Comparison of ENCODE assay signal across 24 cellular contexts in the genomic region with DNA sequence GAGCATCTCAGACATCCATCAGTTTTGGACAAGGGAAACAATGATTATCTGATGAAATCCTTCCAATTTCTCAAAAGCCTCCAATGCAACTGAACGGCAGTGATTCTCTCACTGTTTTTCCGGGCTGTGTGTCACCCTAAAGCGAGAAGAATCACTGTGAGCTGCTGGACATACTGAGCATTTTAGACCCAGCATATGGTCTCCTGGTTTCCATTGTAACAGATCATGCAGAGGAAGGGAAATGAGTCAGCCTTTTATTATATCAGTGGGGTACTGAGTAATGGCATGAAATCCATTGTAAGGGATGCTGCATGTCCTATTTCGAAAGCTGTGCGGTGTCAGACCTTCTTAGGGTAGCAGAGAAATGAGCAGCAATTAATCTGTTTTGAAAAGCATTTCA.
DNase-seq lines count a peak whose midpoint lies in the region; ATAC-seq and TF ChIP-seq lines count a peak whose summit lies in the region.
"Had no signal": no experiment of that assay in that cellular context is flagged by ENCODE, and none has a peak within 500 bp of the region (broad histone marks: within the 10 kb centered on the region; RNA-seq: fewer than 3 reads in every experiment).

No MANE protein-coding gene starts in this region.

- no peak overlapping the region for H4K8ac ChIP-seq in neuronal stem cell (ENCODE audit: low read depth, low read length)

- WGBS in neuronal stem cell (ENCODE audit: extremely low coverage in 2 of 2, insufficient read length in 2 of 2, insufficient replicate concordance in 1 of 2), 2 donors: no CpG with 5 or more reads among the region's 5 CpGs

- no peak overlapping the region for H3K9ac ChIP-seq in neuronal stem cell (ENCODE audit: low read depth, low read length, poor library complexity)

- H2AFZ ChIP-seq in neuronal stem cell (ENCODE audit: low read length): peak overlapping the region; percentile 67

- H3K4me2 ChIP-seq in neuronal stem cell (ENCODE audit: insufficient read depth, low read length, poor library complexity, severe bottlenecking): no peak overlapping the region

- H2BK15ac ChIP-seq in neuronal stem cell (ENCODE audit: low read length): no peak overlapping the region

- DNase-seq in H4 (ENCODE audit: low spot score): peak; percentile 31
- peak; percentile 3 for DNase-seq in NOMO-1 treated with dmso at 0.1 percent for 144 hours (lab: John Stamatoyannopoulos, UW; ENCODE audit: unreplicated experiment)
- DNase-seq in epithelial cell of proximal tubule (ENCODE audit: low read depth): peak; percentile 20
- DNase-seq in neuronal stem cell (ENCODE audit: low spot score): no peak
- no peak for DNase-seq in medulla oblongata (ENCODE audit: extremely low spot score)
- DNase-seq in HT-29 (ENCODE audit: low spot score): no peak
- no peak for DNase-seq in OCI-M1 (lab: John Stamatoyannopoulos, UW)
- DNase-seq: activated CD4-positive, alpha-beta T cell treated with anti-CD3 and anti-CD28 coated beads, Interleukin-2, amount 50 U/mL, for 48 hours; activated naive CD4-positive, alpha-beta T cell treated with anti-CD3 and anti-CD28 coated beads for 36 hours; activated T-cell treated with anti-CD3 and anti-CD28 coated beads for 4 hours; anterior cingulate cortex; CD4-positive, alpha-beta T cell; midbrain; NCI-H2029 treated with DMSO at 0.1 percent for 48 hours; nephron progenitor cell; SHP77 treated with DMSO at 0.1 percent for 48 hours; stimulated activated CD8-positive, alpha-beta memory T cell treated with anti-CD3 and anti-CD28 coated beads, Interleukin-4, amount 100 ng/mL, for 48 hours; T-helper 17 cell had no signal

- H3K4me3 ChIP-seq in epithelial cell of proximal tubule (ENCODE audit: low read depth, low read length) (no peak overlapping the region), neuronal stem cell (ENCODE audit: low read length in 2 of 2) (peak overlapping the region in 1 of 2 donors; percentile 0)
- H3K4me3 ChIP-seq: coronary artery, gastroesophageal sphincter, GM12878, HAP-1 had no signal

- H3K27me3 ChIP-seq in neuronal stem cell (ENCODE audit: control insufficient read depth in 3 of 3, insufficient read depth in 3 of 3, low read depth in 1 of 3, low read length in 3 of 3): no peaks in the 10 kb centered on the region
- H3K27me3 ChIP-seq: gastroesophageal sphincter had no signal

- no peak overlapping the region for H3K18ac ChIP-seq in neuronal stem cell (ENCODE audit: low read length)

- no peaks in the 10 kb centered on the region for H3K36me3 ChIP-seq in neuronal stem cell (replicated peaks in 1 of 2; ENCODE audit: control insufficient read depth in 2 of 2, insufficient read depth in 2 of 2, low read length in 2 of 2)
- H3K36me3 ChIP-seq: gastroesophageal sphincter, HAP-1 had no signal

- no peak for TF ChIP-seq CTCF in epithelial cell of proximal tubule (conservative IDR thresholded peaks at IDR 0.05; ENCODE audit: low read depth, low read length)

- H3K23ac ChIP-seq in neuronal stem cell (ENCODE audit: low read depth, low read length, poor library complexity): no peak overlapping the region

- no peak overlapping the region for H2BK12ac ChIP-seq in neuronal stem cell (ENCODE audit: low read length)

- no peaks in the 10 kb centered on the region for H3K9me3 ChIP-seq in neuronal stem cell (replicated peaks in 1 of 2; ENCODE audit: control insufficient read depth in 2 of 2, insufficient read depth in 1 of 2, low read depth in 1 of 2, low read length in 2 of 2)
- H3K9me3 ChIP-seq: gastroesophageal sphincter, HAP-1 had no signal

- ATAC-seq in GM21390 (IDR thresholded peaks at IDR 0.05; ENCODE audit: unreplicated experiment): no peak
- ATAC-seq: gastroesophageal sphincter, GM12878, HepG2, T-helper 17 cell had no signal

- H3K4ac ChIP-seq in neuronal stem cell (ENCODE audit: low read length): no peak overlapping the region

- H3K27ac ChIP-seq in neuronal stem cell (replicated peaks; ENCODE audit: low read length): no peak overlapping the region
- H3K27ac ChIP-seq: coronary artery, gastroesophageal sphincter had no signal

- H2BK5ac ChIP-seq in neuronal stem cell (ENCODE audit: low read length): no peak overlapping the region

- no peaks in the 10 kb centered on the region for H3K79me1 ChIP-seq in neuronal stem cell (ENCODE audit: low read depth, low read length)

- no peak overlapping the region for H2BK120ac ChIP-seq in neuronal stem cell (ENCODE audit: low read depth, low read length)

- H3K4me1 ChIP-seq in neuronal stem cell (ENCODE audit: control insufficient read depth in 2 of 2, insufficient read depth in 1 of 2, low read depth in 1 of 2, low read length in 2 of 2): peaks cover 0 to 10% of the 10 kb centered on the region in 2 donors
- H3K4me1 ChIP-seq: gastroesophageal sphincter, HAP-1 had no signal

- H4K91ac ChIP-seq in neuronal stem cell (ENCODE audit: low read depth, low read length, poor library complexity): no peak overlapping the region

- no peak overlapping the region for H2AK5ac ChIP-seq in neuronal stem cell (ENCODE audit: low read depth, low read length)

- H3K14ac ChIP-seq in neuronal stem cell (ENCODE audit: low read length): no peak overlapping the region

Comparison
In these comparisons a context has a peak if more than half of its experiments do, and no peak if none do; other contexts are left out.
1. DNase-seq: peak in H4 (single experiment), NOMO-1 treated with dmso at 0.1 percent for 144 hours (single experiment) and epithelial cell of proximal tubule (single experiment); none in neuronal stem cell (single experiment), medulla oblongata (single experiment), HT-29 (single experiment) and OCI-M1 (single experiment).